18 cellular contexts compared by ENCODE assay signal in the genomic region with DNA sequence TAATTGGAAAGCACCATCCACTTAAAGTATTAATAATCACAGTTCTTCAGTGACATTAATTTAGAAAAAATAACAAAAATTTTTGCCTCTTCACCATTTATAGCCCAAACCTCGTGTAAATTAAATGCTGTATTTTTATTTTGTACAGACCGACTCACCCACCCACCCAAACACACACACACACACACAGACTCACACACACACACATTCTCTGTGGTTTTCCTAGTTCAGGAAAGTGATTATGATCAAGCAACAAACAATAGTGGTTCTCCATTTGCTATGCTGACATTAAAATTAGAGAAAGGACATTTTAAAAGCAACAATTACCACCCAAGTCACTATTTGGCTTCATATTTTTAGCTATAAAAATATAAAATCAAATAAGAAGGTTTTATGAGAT.
DNase-seq lines count a peak whose midpoint lies in the region; ATAC-seq, FAIRE-seq and TF ChIP-seq lines count a peak whose summit lies in the region.
"Had no signal": no experiment of that assay in that cellular context is flagged by ENCODE, and none has a peak within 500 bp of the region (broad histone marks: within the 10 kb centered on the region; RNA-seq: fewer than 3 reads in every experiment).

No MANE protein-coding gene starts in this region.

- no peaks in the 10 kb centered on the region for H4K20me1 ChIP-seq in keratinocyte (ENCODE audit: control insufficient read depth, extremely low read depth, insufficient read depth, low read length)

- H3K36me3 ChIP-seq in SK-N-MC (ENCODE audit: insufficient read depth, low read length): no peaks in the 10 kb centered on the region
- H3K36me3 ChIP-seq in keratinocyte (ENCODE audit: control insufficient read depth in 2 of 2, extremely low read depth in 1 of 2, insufficient read depth in 2 of 2, low read length in 2 of 2): no peaks in the 10 kb centered on the region

- peaks cover 11% of the 10 kb centered on the region for H3K9me3 Mint-ChIP-seq in natural killer cell treated with Interleukin-12 subunit alpha and Interleukin-12 subunit beta and Interleukin-15 and Interleukin-18, amount 100 ng/mL, for 72 hours
- peaks cover 2 to 3% of the 10 kb centered on the region in 2 donors for H3K9me3 Mint-ChIP-seq in natural killer cell

- H3K9me1 ChIP-seq in keratinocyte (ENCODE audit: control insufficient read depth, extremely low read depth, insufficient read depth, low read length): no peaks in the 10 kb centered on the region

- H3K4me3 ChIP-seq in SK-N-MC (peak overlapping the region; percentile 68), keratinocyte (ENCODE audit: control insufficient read depth in 2 of 3, extremely low read depth in 1 of 3, insufficient read depth in 2 of 3, low read depth in 1 of 3, low read length in 3 of 3) (no peak overlapping the region)
- H3K4me3 ChIP-seq: GM12878, PC-9 had no signal

- H3K27me3 Mint-ChIP-seq in natural killer cell treated with Interleukin-12 subunit alpha and Interleukin-12 subunit beta and Interleukin-15 and Interleukin-18, amount 100 ng/mL, for 72 hours: no peaks in the 10 kb centered on the region
- no peaks in the 10 kb centered on the region for H3K27me3 Mint-ChIP-seq in natural killer cell (ENCODE audit: low read depth in 2 of 2)

- intact Hi-C loops in natural killer cell (cut with micrococcal nuclease): no loop called here

- H3K27me3 ChIP-seq in keratinocyte (ENCODE audit: control insufficient read depth, extremely low read depth, insufficient read depth, low read length): no peaks in the 10 kb centered on the region

- peak overlapping the region; percentile 42 for H2AFZ ChIP-seq in keratinocyte (ENCODE audit: control insufficient read depth, low read length)
- H2AFZ ChIP-seq: PC-9 had no signal

- H3K4me1 Mint-ChIP-seq in natural killer cell treated with Interleukin-12 subunit alpha and Interleukin-12 subunit beta and Interleukin-15 and Interleukin-18, amount 100 ng/mL, for 72 hours (ENCODE audit: low read depth in 2 of 2): peaks cover 0 to 38% of the 10 kb centered on the region in 2 donors
- peaks cover 0 to 5% of the 10 kb centered on the region in 2 donors for H3K4me1 Mint-ChIP-seq in natural killer cell

- no peak overlapping the region for H3K4me3 Mint-ChIP-seq in natural killer cell treated with Interleukin-12 subunit alpha and Interleukin-12 subunit beta and Interleukin-15 and Interleukin-18, amount 100 ng/mL, for 72 hours
- H3K4me3 Mint-ChIP-seq in natural killer cell: no peak overlapping the region

- H3K79me2 ChIP-seq in keratinocyte (ENCODE audit: control insufficient read depth, insufficient read depth, low read length): no peaks in the 10 kb centered on the region

- peaks cover 6% of the 10 kb centered on the region for H3K36me3 Mint-ChIP-seq in natural killer cell treated with Interleukin-12 subunit alpha and Interleukin-12 subunit beta and Interleukin-15 and Interleukin-18, amount 100 ng/mL, for 72 hours
- H3K36me3 Mint-ChIP-seq in natural killer cell: no peaks in the 10 kb centered on the region

- H3K4me2 ChIP-seq in keratinocyte (ENCODE audit: control insufficient read depth, extremely low read depth, insufficient read depth, low read depth, low read length): peak overlapping the region; percentile 54
- H3K4me2 ChIP-seq: PC-9 had no signal

- peak; percentile 41 for FAIRE-seq in keratinocyte (lab: Jason Lieb, UNC)
- FAIRE-seq: GM12878, GM18507, GM19239 had no signal

- dilution Hi-C loops in keratinocyte (cut with MboI; ENCODE audit: extremely low pct_ligation_motif_present, low sequenced_read_pairs): no loop called here

- peaks cover 58% of the 10 kb centered on the region for H3K4me1 ChIP-seq in keratinocyte (ENCODE audit: control insufficient read depth, extremely low read depth, insufficient read depth, low read length)
- H3K4me1 ChIP-seq: Caco-2 had no signal

- TF ChIP-seq CTCF in natural killer cell (IDR thresholded peaks at IDR 0.05) (no peak), keratinocyte (optimal IDR thresholded peaks at IDR 0.05 in 1 of 3, IDR thresholded peaks at IDR 0.05 in 1 of 3, conservative IDR thresholded peaks at IDR 0.05 in 1 of 3; ENCODE audit: extremely low read depth in 1 of 3, insufficient read depth in 2 of 3, low read length in 3 of 3) (no peak)

- H3K9me3 ChIP-seq in SK-N-MC (ENCODE audit: low read depth, low read length) (no peaks in the 10 kb centered on the region), keratinocyte (ENCODE audit: control insufficient read depth, low read depth, low read length) (no peaks in the 10 kb centered on the region)
- H3K9me3 ChIP-seq: Caco-2 had no signal

- peak overlapping the region; percentile 58 to 78 for H3K27ac Mint-ChIP-seq in natural killer cell treated with Interleukin-12 subunit alpha and Interleukin-12 subunit beta and Interleukin-15 and Interleukin-18, amount 100 ng/mL, for 72 hours
- H3K27ac Mint-ChIP-seq in natural killer cell: no peak overlapping the region

- H3K27ac ChIP-seq in SK-N-MC (peak overlapping the region; percentile 91), keratinocyte (ENCODE audit: control insufficient read depth, insufficient read depth, low read length) (peak overlapping the region; percentile 95)
- H3K27ac ChIP-seq: PC-9 had no signal

- no peak for DNase-seq in natural killer cell treated with Interleukin-12 subunit alpha and Interleukin-12 subunit beta and Interleukin-15 and Interleukin-18, amount 100 ng/mL, for 72 hours (ENCODE audit: low spot score)
- DNase-seq in natural killer cell: no peak
- no peak for DNase-seq in SK-N-MC (ENCODE audit: low read depth, low spot score)
- DNase-seq in keratinocyte (ENCODE audit: low read depth, low spot score): no peak
- DNase-seq in activated effector memory CD4-positive, alpha-beta T cell treated with Interleukin-2 at 50 U/mL for 16 hours: no peak
- DNase-seq: Caco-2, DMS53, NCI-H1092, NCI-H1694, NCI-H2107, NCI-H345 had no signal

- H3K9ac ChIP-seq in SK-N-MC (ENCODE audit: insufficient read length) (no peak overlapping the region), keratinocyte (ENCODE audit: control insufficient read depth, extremely low read depth, insufficient read depth, low read length) (peak overlapping the region; percentile 10)

- ATAC-seq in natural killer cell treated with Interleukin-12 subunit alpha and Interleukin-12 subunit beta and Interleukin-15 and Interleukin-18, amount 100 ng/mL, for 72 hours: no peak
- ATAC-seq in natural killer cell: no peak
- no peak for ATAC-seq in GM21367 (IDR thresholded peaks at IDR 0.05; ENCODE audit: unreplicated experiment)
- no peak for ATAC-seq in GM19035 (IDR thresholded peaks at IDR 0.05; ENCODE audit: unreplicated experiment)
- ATAC-seq in GM19023 (IDR thresholded peaks at IDR 0.05; ENCODE audit: unreplicated experiment): no peak
- ATAC-seq: GM12878 had no signal

Comparison
In these comparisons a context has a peak if more than half of its experiments do, and no peak if none do; other contexts are left out.
1. H3K27ac Mint-ChIP-seq: peak in natural killer cell treated with Interleukin-12 subunit alpha and Interleukin-12 subunit beta and Interleukin-15 and Interleukin-18, amount 100 ng/mL, for 72 hours (2 of 2); none in natural killer cell (0 of 2).